ENCODE assay signal across 18 cellular contexts in the genomic region with DNA sequence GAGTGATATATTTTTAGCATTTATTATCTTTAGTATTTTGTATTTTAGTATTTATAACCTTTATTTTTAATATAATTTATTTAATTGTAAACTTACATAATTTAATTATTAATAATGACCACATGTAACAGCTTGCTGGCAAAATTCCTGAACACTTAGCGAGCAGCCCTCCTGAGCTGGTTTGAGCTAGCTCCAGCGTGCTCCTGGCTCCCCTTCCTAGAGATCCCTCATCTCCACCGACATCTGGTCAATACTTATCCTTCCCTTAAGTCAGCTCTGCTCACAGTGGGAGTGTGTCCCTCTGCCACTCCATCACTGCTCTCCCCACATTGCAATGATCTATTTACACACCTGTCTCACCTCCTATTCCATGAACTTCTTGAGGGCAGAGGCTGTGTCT. TPM values are rescaled to one million over a fixed set of nuclear protein-coding genes. Genes with fewer than 3 reads are reported as not detected.
DNase-seq lines count a peak whose midpoint lies in the region; ATAC-seq and TF ChIP-seq lines count a peak whose summit lies in the region.
"Had no signal": no experiment of that assay in that cellular context is flagged by ENCODE, and none has a peak within 500 bp of the region (broad histone marks: within the 10 kb centered on the region; RNA-seq: fewer than 3 reads in every experiment).

No MANE protein-coding gene starts in this region.

- H3K9me3 Mint-ChIP-seq in WTC11 (peaks cover 26% of the 10 kb centered on the region), chondrocyte (ENCODE audit: low read depth) (no peaks in the 10 kb centered on the region)

- H3K27ac Mint-ChIP-seq in WTC11 (no peak overlapping the region), chondrocyte (ENCODE audit: unreplicated experiment) (no peak overlapping the region)
- H3K27ac Mint-ChIP-seq: CD4-positive, alpha-beta memory T cell; H9 had no signal

- POLR2A ChIA-PET in WTC11 (lab: Charles Lee), result no interaction called here

- no peaks in the 10 kb centered on the region for H3K27me3 Mint-ChIP-seq in WTC11 (ENCODE audit: low read depth)
- no peaks in the 10 kb centered on the region for H3K27me3 Mint-ChIP-seq in chondrocyte (ENCODE audit: low read depth)

- ATAC-seq in WTC11, result no peak
- ATAC-seq in GM21737 (IDR thresholded peaks at IDR 0.05; ENCODE audit: unreplicated experiment), result no peak
- ATAC-seq: PC-3 had no signal

- H3K4me1 Mint-ChIP-seq in WTC11 (no peaks in the 10 kb centered on the region), chondrocyte (ENCODE audit: low read depth) (peaks cover 16% of the 10 kb centered on the region)
- H3K4me1 Mint-ChIP-seq: CD4-positive, alpha-beta memory T cell had no signal

- no peak overlapping the region for H3K27ac ChIP-seq in breast epithelium
- H3K27ac ChIP-seq: BLaER1 had no signal

- H3K36me3 ChIP-seq in breast epithelium, result no peaks in the 10 kb centered on the region

- peaks cover 0 to 3% of the 10 kb centered on the region in 2 donors for H3K9me3 ChIP-seq in breast epithelium

- DNase-seq in activated CD8-positive, alpha-beta memory T cell treated with anti-CD3 and anti-CD28 coated beads for 24 hours, result peak; percentile 24
- DNase-seq in activated CD8-positive, alpha-beta memory T cell treated with anti-CD3 and anti-CD28 coated beads, Interleukin-2, amount 50 U/mL, for 4 hours, result no peak
- DNase-seq in NCI-H524 treated with DMSO at 0.1 percent for 48 hours (lab: John Stamatoyannopoulos, UW) (peak; percentile 2), WTC11 (ENCODE audit: low spot score) (no peak), breast epithelium (ENCODE audit: low spot score in 2 of 2) (no peak), chondrocyte (ENCODE audit: low spot score) (no peak)
- DNase-seq: Calu3; CD4-positive, alpha-beta memory T cell; DMS79 treated with DMSO at 0.1 percent for 48 hours; H9; NCI-H1048; NCI-H1694; NCI-H2107; NCI-H526; PC-3; RPMI8226 had no signal

- CTCF ChIA-PET in WTC11 (lab: Charles Lee), result no interaction called here

- no peaks in the 10 kb centered on the region for H3K4me1 ChIP-seq in breast epithelium

- TF ChIP-seq POLR2A in breast epithelium (IDR thresholded peaks at IDR 0.05), result no peak

- H3K27me3 ChIP-seq in breast epithelium, result no peaks in the 10 kb centered on the region
- H3K27me3 ChIP-seq: BLaER1 had no signal

- TF ChIP-seq CTCF in WTC11 (IDR thresholded peaks at IDR 0.05), result no peak
- no peak for TF ChIP-seq CTCF in breast epithelium (IDR thresholded peaks at IDR 0.05)
- TF ChIP-seq CTCF in chondrocyte (IDR thresholded peaks at IDR 0.05), result no peak

- H3K36me3 Mint-ChIP-seq in WTC11 (peaks cover 14% of the 10 kb centered on the region), chondrocyte (ENCODE audit: low read depth) (no peaks in the 10 kb centered on the region)

- H3K4me3 ChIP-seq in breast epithelium, result no peak overlapping the region
- H3K4me3 ChIP-seq: BLaER1 had no signal

- H3K4me3 Mint-ChIP-seq in WTC11 (no peak overlapping the region), chondrocyte (ENCODE audit: unreplicated experiment) (no peak overlapping the region)
- H3K4me3 Mint-ChIP-seq: CD4-positive, alpha-beta memory T cell; H9 had no signal

- intact Hi-C loops in breast epithelium (cut with DNase I; ENCODE audit: low total_unique reads), result no loop called here

TF ChIP-seq in WTC11, 78 proteins besides CTCF, POLR2A, EP300 and RAD21:
- TF ChIP-seq HMGA2 (CRISPR knock-in tag; IDR thresholded peaks at IDR 0.05) (peak; percentile 82), FOXK1 (CRISPR knock-in tag; IDR thresholded peaks at IDR 0.05) (no peak)

RNA-seq across cellular contexts. Expression of a gene that starts 20.7 kb away (rescaled TPM):
- 0.82 to 2.6 TPM (median 2.3 TPM) in 3 replicates for total RNA-seq in WTC11 (2021)
- 10 to 100 TPM; 17.7 to 59.8 (median 17.9) TPM for total RNA-seq in breast epithelium
- total RNA-seq in chondrocyte, result 2.4 to 4.7 TPM (median 2.5 TPM) in 3 replicates

RNA-seq across cellular contexts. Expression of a gene that starts 30.6 kb away (rescaled TPM):
- total RNA-seq in WTC11 (2021) (20.8 to 25.3 TPM (median 21.3 TPM) in 3 replicates), breast epithelium (10 to 100 TPM; 26.4 to 31.8 (median 31.1) TPM), chondrocyte (71.2 to 75.6 TPM (median 72.3 TPM) in 3 replicates)

Comparison
In these comparisons a context has a peak if more than half of its experiments do, and no peak if none do; other contexts are left out.
1. DNase-seq: peak in activated CD8-positive, alpha-beta memory T cell treated with anti-CD3 and anti-CD28 coated beads for 24 hours (single experiment) and NCI-H524 treated with DMSO at 0.1 percent for 48 hours (single experiment); none in activated CD8-positive, alpha-beta memory T cell treated with anti-CD3 and anti-CD28 coated beads, Interleukin-2, amount 50 U/mL, for 4 hours (single experiment), WTC11 (single experiment), breast epithelium (0 of 2) and chondrocyte (single experiment).